Comparison of ENCODE assay signal across 8 cellular contexts in the genomic region with DNA sequence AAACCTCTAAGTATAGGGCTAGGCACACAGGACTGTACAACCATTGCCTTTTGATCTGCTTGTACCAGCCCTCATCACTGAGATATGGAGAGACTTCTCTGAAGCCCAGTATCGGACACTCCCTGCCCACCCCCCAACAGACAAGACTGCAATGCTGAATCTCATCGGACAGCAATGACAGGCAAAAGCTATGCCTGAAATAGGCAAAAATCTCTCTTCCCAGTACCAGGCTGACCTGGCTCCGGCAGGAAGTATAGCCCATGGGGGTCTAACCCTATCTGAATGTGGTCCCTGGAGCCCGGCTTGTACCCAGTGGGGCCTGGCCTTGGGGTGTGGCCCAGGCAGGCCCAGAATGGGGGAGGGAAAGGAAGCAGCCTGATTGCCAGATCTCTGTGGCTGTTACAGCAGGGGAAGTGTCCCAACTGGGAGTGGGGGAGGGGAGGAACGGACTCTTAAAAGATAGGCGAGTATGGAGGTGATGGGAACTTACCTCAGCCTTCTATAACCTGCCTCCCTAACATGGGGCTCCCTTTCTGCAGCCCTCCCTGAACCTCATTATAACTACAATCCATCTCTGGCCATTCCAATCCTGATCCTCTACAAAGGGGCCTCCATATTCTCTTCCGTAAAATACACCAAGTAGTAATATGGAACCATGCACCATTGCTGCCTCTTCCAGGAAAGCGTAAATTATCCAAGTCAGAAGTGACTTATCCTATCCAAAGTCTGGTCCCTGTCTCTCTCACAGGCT. TPM values are rescaled to one million over a fixed set of nuclear protein-coding genes. Genes with fewer than 3 reads are reported as not detected.
DNase-seq lines count a peak whose midpoint lies in the region; ATAC-seq, FAIRE-seq and TF ChIP-seq lines count a peak whose summit lies in the region.

No MANE protein-coding gene starts in this region.

- H3K4me2 ChIP-seq in HepG2 (ENCODE audit: low read depth, low read length) (no peak overlapping the region), astrocyte (ENCODE audit: low read length) (no peak overlapping the region)

- H3K4me1 Mint-ChIP-seq in astrocyte (ENCODE audit: low read depth, unreplicated experiment) (peaks cover 46% of the 10 kb centered on the region), memory B cell (peaks cover 78% of the 10 kb centered on the region)

- DNase-seq in HepG2 (ENCODE audit: low spot score): no peak
- DNase-seq in astrocyte (ENCODE audit: low read depth): no peak
- no peak for DNase-seq in memory B cell (ENCODE audit: low spot score in 2 of 2)
- no peak for DNase-seq in HCEC 1CT
- DNase-seq in NCI-H2081 treated with DMSO at 0.1 percent for 48 hours (lab: John Stamatoyannopoulos, UW): no peak
- no peak for DNase-seq in NCI-H2227 (lab: John Stamatoyannopoulos, UW; ENCODE audit: unreplicated experiment)
- DNase-seq in D341Med (ENCODE audit: low spot score): no peak

- H3K27ac Mint-ChIP-seq in astrocyte (ENCODE audit: unreplicated experiment) (peak overlapping the region; percentile 56), memory B cell (peak overlapping the region; percentile 87)

- TF ChIP-seq POLR2A in HepG2 (IDR thresholded peaks at IDR 0.05; ENCODE audit: insufficient read depth in 1 of 2, low read depth in 2 of 2, low read length in 2 of 2): no peak

- no peak for ATAC-seq in HepG2
- peak; percentile 18 for ATAC-seq in memory B cell (ENCODE audit: low read depth)

- TF ChIP-seq CTCF in liver (IDR thresholded peaks at IDR 0.05; ENCODE audit: low read depth, low read length, missing input control) (no peak), HepG2 (CRISPR knock-in tag; IDR thresholded peaks at IDR 0.05) (no peak), astrocyte (IDR thresholded peaks at IDR 0.05; ENCODE audit: insufficient read depth, low read depth, low read length) (no peak)

- H3K27me3 ChIP-seq in liver (ENCODE audit: control insufficient read depth in 4 of 4, insufficient read depth in 4 of 4, low read length in 3 of 4) (no peaks in the 10 kb centered on the region), HepG2 (ENCODE audit: control insufficient read depth in 1 of 2, insufficient read depth in 2 of 2, low read length in 2 of 2) (no peaks in the 10 kb centered on the region), astrocyte (ENCODE audit: insufficient read depth, low read length) (no peaks in the 10 kb centered on the region)

- H3K36me3 Mint-ChIP-seq in astrocyte (ENCODE audit: low read depth, unreplicated experiment) (peaks cover 17% of the 10 kb centered on the region), memory B cell (peaks cover 13% of the 10 kb centered on the region)

- BruUV-seq in HepG2 (replicated peaks; lab: Mats Ljungman, UMichigan): no TSS peak

- H3K9me3 ChIP-seq in liver (ENCODE audit: control insufficient read depth in 4 of 4, low read length in 3 of 4): no peaks in the 10 kb centered on the region
- H3K9me3 ChIP-seq in HepG2 (ENCODE audit: low read length): no peaks in the 10 kb centered on the region
- H3K9me3 ChIP-seq in astrocyte (ENCODE audit: insufficient read depth, low read depth, low read length): no peaks in the 10 kb centered on the region

- H3K9me3 Mint-ChIP-seq in astrocyte (ENCODE audit: unreplicated experiment): no peaks in the 10 kb centered on the region
- H3K9me3 Mint-ChIP-seq in memory B cell: no peaks in the 10 kb centered on the region

- TF ChIP-seq RAD21 in liver (IDR thresholded peaks at IDR 0.05) (no peak), HepG2 (CRISPR knock-in tag; IDR thresholded peaks at IDR 0.05) (no peak)

- WGBS in liver: 84% methylated on average over 8 of the region's 8 CpGs
- 100% methylated on average over 7 of the region's 8 CpGs for WGBS in HepG2 (ENCODE audit: low lambda C conversion rate)

- H2AFZ ChIP-seq in HepG2 (ENCODE audit: low read length) (no peak overlapping the region), astrocyte (ENCODE audit: low read depth, low read length) (no peak overlapping the region)

- TF ChIP-seq EP300 in HepG2 (IDR thresholded peaks at IDR 0.05; ENCODE audit: low read depth in 2 of 2, low read length in 2 of 2) (no peak), HepG2 (CRISPR knock-in tag; IDR thresholded peaks at IDR 0.05; ENCODE audit: borderline replicate concordance) (no peak)

- POLR2A ChIA-PET in HepG2 (lab: Yijun Ruan, JAX): interaction anchor here (1.3 kb wide), 1 partner anchor 37 kb away, joined by 3 read pairs; a partner anchor contains a TSS

- CTCF ChIA-PET in HepG2 (lab: Yijun Ruan, JAX; ENCODE audit: low intra/inter-chr PET ratio, low total read pairs): no interaction called here

- H3K4me3 ChIP-seq in liver (ENCODE audit: low read depth in 1 of 3, low read length in 3 of 3) (no peak overlapping the region), HepG2 (replicated peaks in 1 of 3; ENCODE audit: insufficient read depth in 1 of 3, low read depth in 2 of 3, low read length in 3 of 3) (no peak overlapping the region), astrocyte (ENCODE audit: insufficient read depth, low read depth, low read length) (no peak overlapping the region)

- peak overlapping the region; percentile 52 to 63 for H3K27ac ChIP-seq in liver (ENCODE audit: low read depth in 1 of 2, low read length in 2 of 2)
- no peak overlapping the region for H3K27ac ChIP-seq in HepG2 (ENCODE audit: extremely low read length, insufficient read depth, low read length)
- H3K27ac ChIP-seq in astrocyte (ENCODE audit: low read depth, low read length): no peak overlapping the region

- intact Hi-C loops in HepG2 (cut with micrococcal nuclease; ENCODE audit: unreplicated experiment): no loop called here

- H3K4me1 ChIP-seq in liver (ENCODE audit: control insufficient read depth in 4 of 4, insufficient read depth in 4 of 4, low read length in 3 of 4) (peaks cover 2 to 15% (median 6%) of the 10 kb centered on the region in 4 donors), HepG2 (ENCODE audit: insufficient read depth, low read length) (peaks cover 57% of the 10 kb centered on the region), astrocyte (ENCODE audit: insufficient read depth, low read length) (peaks cover 11% of the 10 kb centered on the region)

- H3K27me3 Mint-ChIP-seq in astrocyte (ENCODE audit: low read depth, unreplicated experiment) (no peaks in the 10 kb centered on the region), memory B cell (no peaks in the 10 kb centered on the region)

- no peak overlapping the region for H3K9ac ChIP-seq in liver (ENCODE audit: low read depth in 1 of 2, low read length in 2 of 2)
- H3K9ac ChIP-seq in HepG2 (ENCODE audit: insufficient read depth, low read depth, low read length): no peak overlapping the region
- H3K9ac ChIP-seq in astrocyte (ENCODE audit: low read length): no peak overlapping the region

- H3K36me3 ChIP-seq in liver (ENCODE audit: control insufficient read depth in 4 of 4, insufficient read depth in 3 of 4, low read depth in 1 of 4, low read length in 3 of 4) (peaks cover 0 to 4% (median under 1%) of the 10 kb centered on the region in 4 donors), HepG2 (replicated peaks in 1 of 2; ENCODE audit: control insufficient read depth in 1 of 2, insufficient read depth in 2 of 2, low read length in 2 of 2) (peaks cover 4 to 13% of the 10 kb centered on the region in 2 experiments; a peak in 4 of 5 replicates), astrocyte (ENCODE audit: insufficient read depth, low read length) (peaks cover 7% of the 10 kb centered on the region)

- FAIRE-seq in HepG2 (lab: Jason Lieb, UNC): no peak
- FAIRE-seq in astrocyte (lab: Jason Lieb, UNC): no peak

- in situ Hi-C loops in HepG2 (cut with HindIII; ENCODE audit: extremely low pct_ligation_motif_present, low pct_unique_long_range_greater_than_20kb): no loop called here

- H4K20me1 ChIP-seq in HepG2 (ENCODE audit: insufficient read depth, low read length) (peaks cover 2% of the 10 kb centered on the region; the same call in 1 of the 2 replicates), astrocyte (ENCODE audit: insufficient read depth, low read length) (peaks cover 96% of the 10 kb centered on the region)

- H3K4me3 Mint-ChIP-seq in astrocyte (ENCODE audit: unreplicated experiment): no peak overlapping the region
- H3K4me3 Mint-ChIP-seq in memory B cell: peak overlapping the region; percentile 61

- H3K79me2 ChIP-seq in HepG2 (ENCODE audit: insufficient read depth, low read length) (peaks cover 23% of the 10 kb centered on the region), astrocyte (ENCODE audit: insufficient read depth, low read length) (peaks cover 97% of the 10 kb centered on the region)

RNA-seq across cellular contexts. Expression of a gene that starts 6.2 kb away (rescaled TPM):
- 10 to 100 TPM in 1 of 2 donors, 1 to 10 TPM in 1; 7.4 to 13.8 TPM for total RNA-seq in liver
- polyA plus RNA-seq in liver: 10 to 100 TPM; 21.9 to 32.9 TPM
- 7.7 TPM in 2 replicates for total RNA-seq in HepG2 (2016; rRNA removed; fragmentation: Illumina TruSeq; extraction: Trizol)
- 2.6 and 3.6 TPM in 2 replicates for total RNA-seq in HepG2 (2016; cell fraction: cytosol; rRNA removed; fragmentation: Illumina TruSeq; extraction: Trizol; ENCODE audit: low read depth)
- 5.8 and 6.8 TPM in 2 replicates for total RNA-seq in HepG2 (2016; cell fraction: insoluble cytoplasmic fraction; rRNA removed; fragmentation: Illumina TruSeq; extraction: Trizol)
- 5.8 and 7.4 TPM in 2 replicates for total RNA-seq in HepG2 (2016; cell fraction: membrane; rRNA removed; fragmentation: Illumina TruSeq; extraction: Trizol)
- 5.9 and 6.2 TPM in 2 replicates for total RNA-seq in HepG2 (2016; cell fraction: nucleus; rRNA removed; fragmentation: Illumina TruSeq; extraction: Trizol)
- 23.4 and 27.1 TPM in 2 replicates for polyA plus RNA-seq in HepG2 (2011; rRNA removed)
- polyA plus RNA-seq in HepG2 (2011; cell fraction: cytosol; rRNA removed): 28.2 and 39.4 TPM in 2 replicates
- polyA plus RNA-seq in HepG2 (2011; cell fraction: nucleus; rRNA removed): 16.2 and 18.8 TPM in 2 replicates
- polyA plus RNA-seq in HepG2 (2012): 15.8 and 27.4 TPM in 2 replicates
- polyA plus RNA-seq in HepG2 (2016; cell fraction: cytosol; fragmentation: Illumina TruSeq; extraction: Trizol; ENCODE audit: low read depth): 9.6 and 10.7 TPM in 2 replicates
- polyA plus RNA-seq in HepG2 (2016; cell fraction: insoluble cytoplasmic fraction; fragmentation: Illumina TruSeq; extraction: Trizol; ENCODE audit: low read depth): 21.0 and 25.0 TPM in 2 replicates
- 18.5 and 19.3 TPM in 2 replicates for polyA plus RNA-seq in HepG2 (2016; cell fraction: membrane; fragmentation: Illumina TruSeq; extraction: Trizol; ENCODE audit: low read depth)
- polyA plus RNA-seq in HepG2 (2016; cell fraction: nucleus; fragmentation: Illumina TruSeq; extraction: Trizol; ENCODE audit: insufficient read depth, low read depth): 22.3 and 26.4 TPM in 2 replicates
- 83.5 and 114 TPM in 2 replicates for polyA minus RNA-seq in HepG2 (2011; rRNA and poly(A)+ RNA removed; ENCODE audit: low replicate concordance)
- 21.8 and 27.6 TPM in 2 replicates for polyA minus RNA-seq in HepG2 (2011; cell fraction: cytosol; rRNA and poly(A)+ RNA removed)
- polyA minus RNA-seq in HepG2 (2011; cell fraction: nucleus; rRNA and poly(A)+ RNA removed): 11.5 and 17.4 TPM in 2 replicates
- total RNA-seq in astrocyte: 54.5 and 54.7 TPM in 2 replicates

RNA-seq across cellular contexts. Expression of a gene that starts 20.9 kb away (rescaled TPM):
- total RNA-seq in liver (10 to 100 TPM; 21.6 to 42.9 TPM), HepG2 (2016; rRNA removed; fragmentation: Illumina TruSeq; extraction: Trizol) (16.3 and 19.2 TPM in 2 replicates), astrocyte (42.9 and 49.3 TPM in 2 replicates)
- polyA plus RNA-seq in liver (10 to 100 TPM; 19.7 to 28.5 TPM), HepG2 (2011; rRNA removed) (28.5 and 33.3 TPM in 2 replicates)
- 4.1 and 5.8 TPM in 2 replicates for total RNA-seq in HepG2 (2016; cell fraction: cytosol; rRNA removed; fragmentation: Illumina TruSeq; extraction: Trizol; ENCODE audit: low read depth)
- total RNA-seq in HepG2 (2016; cell fraction: insoluble cytoplasmic fraction; rRNA removed; fragmentation: Illumina TruSeq; extraction: Trizol): 10.3 and 20.0 TPM in 2 replicates
- 9.1 and 11.2 TPM in 2 replicates for total RNA-seq in HepG2 (2016; cell fraction: membrane; rRNA removed; fragmentation: Illumina TruSeq; extraction: Trizol)
- 32.4 and 32.5 TPM in 2 replicates for total RNA-seq in HepG2 (2016; cell fraction: nucleus; rRNA removed; fragmentation: Illumina TruSeq; extraction: Trizol)
- polyA plus RNA-seq in HepG2 (2011; cell fraction: cytosol; rRNA removed): 25.0 and 31.9 TPM in 2 replicates
- polyA plus RNA-seq in HepG2 (2011; cell fraction: nucleus; rRNA removed): 53.3 and 57.1 TPM in 2 replicates
- polyA plus RNA-seq in HepG2 (2012): 41.4 and 42.4 TPM in 2 replicates
- polyA plus RNA-seq in HepG2 (2016; cell fraction: cytosol; fragmentation: Illumina TruSeq; extraction: Trizol; ENCODE audit: low read depth): 2.6 TPM in 2 replicates
- polyA plus RNA-seq in HepG2 (2016; cell fraction: insoluble cytoplasmic fraction; fragmentation: Illumina TruSeq; extraction: Trizol; ENCODE audit: low read depth): 10.3 and 12.6 TPM in 2 replicates
- polyA plus RNA-seq in HepG2 (2016; cell fraction: membrane; fragmentation: Illumina TruSeq; extraction: Trizol; ENCODE audit: low read depth): 7.0 and 7.4 TPM in 2 replicates
- polyA plus RNA-seq in HepG2 (2016; cell fraction: nucleus; fragmentation: Illumina TruSeq; extraction: Trizol; ENCODE audit: insufficient read depth, low read depth): 37.7 and 37.8 TPM in 2 replicates
- polyA minus RNA-seq in HepG2 (2011; rRNA and poly(A)+ RNA removed; ENCODE audit: low replicate concordance): 46.4 and 107 TPM in 2 replicates
- 35.8 and 57.5 TPM in 2 replicates for polyA minus RNA-seq in HepG2 (2011; cell fraction: cytosol; rRNA and poly(A)+ RNA removed)
- polyA minus RNA-seq in HepG2 (2011; cell fraction: nucleus; rRNA and poly(A)+ RNA removed): 43.4 and 64.5 TPM in 2 replicates

RNA-seq across cellular contexts. Expression of a gene that starts 26.2 kb away (rescaled TPM):
- 10 to 100 TPM; 11.6 to 12.3 TPM for total RNA-seq in liver
- 10 to 100 TPM in 1 of 2 donors, 1 to 10 TPM in 1; 10.0 to 14.8 TPM for polyA plus RNA-seq in liver
- total RNA-seq in HepG2 (2016; rRNA removed; fragmentation: Illumina TruSeq; extraction: Trizol): 16.8 and 21.5 TPM in 2 replicates
- 20.3 and 25.5 TPM in 2 replicates for total RNA-seq in HepG2 (2016; cell fraction: cytosol; rRNA removed; fragmentation: Illumina TruSeq; extraction: Trizol; ENCODE audit: low read depth)
- total RNA-seq in HepG2 (2016; cell fraction: insoluble cytoplasmic fraction; rRNA removed; fragmentation: Illumina TruSeq; extraction: Trizol): 17.1 and 19.6 TPM in 2 replicates
- 36.5 and 42.1 TPM in 2 replicates for total RNA-seq in HepG2 (2016; cell fraction: membrane; rRNA removed; fragmentation: Illumina TruSeq; extraction: Trizol)
- total RNA-seq in HepG2 (2016; cell fraction: nucleus; rRNA removed; fragmentation: Illumina TruSeq; extraction: Trizol): 16.9 and 22.3 TPM in 2 replicates
- 46.8 and 47.8 TPM in 2 replicates for polyA plus RNA-seq in HepG2 (2011; rRNA removed)
- 34.6 and 41.7 TPM in 2 replicates for polyA plus RNA-seq in HepG2 (2011; cell fraction: cytosol; rRNA removed)
- 70.5 and 72.6 TPM in 2 replicates for polyA plus RNA-seq in HepG2 (2011; cell fraction: nucleus; rRNA removed)
- 17.5 and 20.8 TPM in 2 replicates for polyA plus RNA-seq in HepG2 (2012)
- polyA plus RNA-seq in HepG2 (2016; cell fraction: cytosol; fragmentation: Illumina TruSeq; extraction: Trizol; ENCODE audit: low read depth): 42.7 and 51.8 TPM in 2 replicates
- polyA plus RNA-seq in HepG2 (2016; cell fraction: insoluble cytoplasmic fraction; fragmentation: Illumina TruSeq; extraction: Trizol; ENCODE audit: low read depth): 29.8 and 30.5 TPM in 2 replicates
- 58.5 and 61.9 TPM in 2 replicates for polyA plus RNA-seq in HepG2 (2016; cell fraction: membrane; fragmentation: Illumina TruSeq; extraction: Trizol; ENCODE audit: low read depth)
- 62.7 and 64.3 TPM in 2 replicates for polyA plus RNA-seq in HepG2 (2016; cell fraction: nucleus; fragmentation: Illumina TruSeq; extraction: Trizol; ENCODE audit: insufficient read depth, low read depth)
- 72.3 and 77.1 TPM in 2 replicates for polyA minus RNA-seq in HepG2 (2011; rRNA and poly(A)+ RNA removed; ENCODE audit: low replicate concordance)
- 15.6 and 19.4 TPM in 2 replicates for polyA minus RNA-seq in HepG2 (2011; cell fraction: cytosol; rRNA and poly(A)+ RNA removed)
- 9.1 and 11.2 TPM in 2 replicates for polyA minus RNA-seq in HepG2 (2011; cell fraction: nucleus; rRNA and poly(A)+ RNA removed)
- 22.4 and 22.5 TPM in 2 replicates for total RNA-seq in astrocyte

RNA-seq across cellular contexts. Expression of a gene that starts 37.2 kb away (rescaled TPM):
- total RNA-seq in liver: 10 to 100 TPM; 68.9 to 75.0 TPM
- polyA plus RNA-seq in liver: 10 to 100 TPM; 10.9 to 18.8 TPM
- total RNA-seq in HepG2 (2016; rRNA removed; fragmentation: Illumina TruSeq; extraction: Trizol): 85.3 and 126 TPM in 2 replicates
- 43.1 and 51.6 TPM in 2 replicates for total RNA-seq in HepG2 (2016; cell fraction: cytosol; rRNA removed; fragmentation: Illumina TruSeq; extraction: Trizol; ENCODE audit: low read depth)
- 89.3 and 123 TPM in 2 replicates for total RNA-seq in HepG2 (2016; cell fraction: insoluble cytoplasmic fraction; rRNA removed; fragmentation: Illumina TruSeq; extraction: Trizol)
- 26.3 and 32.0 TPM in 2 replicates for total RNA-seq in HepG2 (2016; cell fraction: membrane; rRNA removed; fragmentation: Illumina TruSeq; extraction: Trizol)
- 76.7 and 93.4 TPM in 2 replicates for total RNA-seq in HepG2 (2016; cell fraction: nucleus; rRNA removed; fragmentation: Illumina TruSeq; extraction: Trizol)
- 73.6 and 76.6 TPM in 2 replicates for polyA plus RNA-seq in HepG2 (2011; rRNA removed)
- polyA plus RNA-seq in HepG2 (2011; cell fraction: cytosol; rRNA removed): 69.6 and 79.5 TPM in 2 replicates
- 104 and 106 TPM in 2 replicates for polyA plus RNA-seq in HepG2 (2011; cell fraction: nucleus; rRNA removed)
- 30.9 and 40.3 TPM in 2 replicates for polyA plus RNA-seq in HepG2 (2012)
- 3.7 and 4.0 TPM in 2 replicates for polyA plus RNA-seq in HepG2 (2016; cell fraction: cytosol; fragmentation: Illumina TruSeq; extraction: Trizol; ENCODE audit: low read depth)
- polyA plus RNA-seq in HepG2 (2016; cell fraction: insoluble cytoplasmic fraction; fragmentation: Illumina TruSeq; extraction: Trizol; ENCODE audit: low read depth): 75.4 and 87.3 TPM in 2 replicates
- 7.2 and 10.0 TPM in 2 replicates for polyA plus RNA-seq in HepG2 (2016; cell fraction: membrane; fragmentation: Illumina TruSeq; extraction: Trizol; ENCODE audit: low read depth)
- 69.6 and 70.2 TPM in 2 replicates for polyA plus RNA-seq in HepG2 (2016; cell fraction: nucleus; fragmentation: Illumina TruSeq; extraction: Trizol; ENCODE audit: insufficient read depth, low read depth)
- 297 and 701 TPM in 2 replicates for polyA minus RNA-seq in HepG2 (2011; rRNA and poly(A)+ RNA removed; ENCODE audit: low replicate concordance)
- 83.2 and 92.9 TPM in 2 replicates for polyA minus RNA-seq in HepG2 (2011; cell fraction: cytosol; rRNA and poly(A)+ RNA removed)
- 87.9 and 109 TPM in 2 replicates for polyA minus RNA-seq in HepG2 (2011; cell fraction: nucleus; rRNA and poly(A)+ RNA removed)
- total RNA-seq in astrocyte: 81.2 and 84.2 TPM in 2 replicates

Comparison
In these comparisons a context has a peak if more than half of its experiments do, and no peak if none do; other contexts are left out.
1. H3K27ac ChIP-seq: peak in liver (2 of 2); none in HepG2 (single experiment) and astrocyte (single experiment).